ENCODE assay signal across 26 cellular contexts in genomic region chr2:121200011-121200347, GRCh38.
"Had no signal": no experiment of that assay in that cellular context is flagged by ENCODE, and none has a peak within 500 bp of the region (broad histone marks: within the 10 kb centered on the region; RNA-seq: fewer than 3 reads in every experiment).

No MANE protein-coding gene starts in this region.

- H3K4me1 Mint-ChIP-seq: naive thymus-derived CD8-positive, alpha-beta T cell; stimulated activated naive CD8-positive, alpha-beta T cell treated with anti-CD3 and anti-CD28 coated beads, Interleukin-15, amount 100 ng/mL, for 72 hours had no signal

- H3K9me3 Mint-ChIP-seq: dendritic cell treated with granulocyte-macrophage colony-stimulating factor and Interleukin-4, amounts not matched to agents 40 ng/mL and 50 ng/mL, for 4 days; endodermal cell; naive thymus-derived CD8-positive, alpha-beta T cell; nephron progenitor cell; stimulated activated naive CD8-positive, alpha-beta T cell treated with anti-CD3 and anti-CD28 coated beads, Interleukin-15, amount 100 ng/mL, for 72 hours had no signal

- H3K27me3 Mint-ChIP-seq: stimulated activated naive CD8-positive, alpha-beta T cell treated with anti-CD3 and anti-CD28 coated beads, Interleukin-15, amount 100 ng/mL, for 72 hours had no signal

- H3K9me3 ChIP-seq: colonic mucosa, gastrocnemius medialis, neutrophil, prostate gland, right atrium auricular region, thyroid gland had no signal

- H3K36me3 Mint-ChIP-seq: naive thymus-derived CD8-positive, alpha-beta T cell had no signal

- H3K36me3 ChIP-seq: colonic mucosa, gastrocnemius medialis, neutrophil, prostate gland, right atrium auricular region, thyroid gland had no signal

- H3K27ac Mint-ChIP-seq: dendritic cell treated with granulocyte-macrophage colony-stimulating factor and Interleukin-4, amounts not matched to agents 40 ng/mL and 50 ng/mL, for 4 days; endodermal cell; stimulated activated naive CD8-positive, alpha-beta T cell treated with anti-CD3 and anti-CD28 coated beads, Interleukin-15, amount 100 ng/mL, for 72 hours had no signal

- H3K27ac ChIP-seq: colonic mucosa, epithelial cell of prostate, neutrophil, parathyroid adenoma, prostate gland, right atrium auricular region, thyroid gland had no signal

- H3K4me3 ChIP-seq: colonic mucosa, gastrocnemius medialis, prostate gland, right atrium auricular region, smooth muscle cell, thyroid gland had no signal

- ATAC-seq: esophagus mucosa; gastrocnemius medialis; left lobe of liver; naive thymus-derived CD8-positive, alpha-beta T cell; sciatic nerve; stimulated activated naive CD8-positive, alpha-beta T cell treated with anti-CD3 and anti-CD28 coated beads, Interleukin-15, amount 100 ng/mL, for 72 hours had no signal

- DNase-seq: colonic mucosa; effector CD8-positive, alpha-beta T cell; endodermal cell; foreskin fibroblast; gastrocnemius medialis; kidney; naive thymus-derived CD8-positive, alpha-beta T cell; nephron progenitor cell; stimulated activated CD4-positive, alpha-beta T cell treated with anti-CD3 and anti-CD28 coated beads, Interleukin-12 subunit alpha, Interleukin-12 subunit beta, amount 100 ng/mL, for 4 hours; stimulated activated CD4-positive, alpha-beta T cell treated with anti-CD3 and anti-CD28 coated beads, Interleukin-1b, Interleukin-23, amount 100 ng/mL, for 48 hours; stimulated activated CD4-positive, alpha-beta T cell treated with anti-CD3 and anti-CD28 coated beads, Interleukin-4, amount 100 ng/mL, for 1 hour; stimulated activated CD8-positive, alpha-beta memory T cell treated with anti-CD3 and anti-CD28 coated beads, Interleukin-4, amount 100 ng/mL, for 48 hours; stimulated activated naive CD4-positive, alpha-beta T cell; stimulated activated naive CD8-positive, alpha-beta T cell treated with anti-CD3 and anti-CD28 coated beads, Interleukin-15, amount 100 ng/mL, for 72 hours; thyroid gland; trophoblast cell had no signal

- H3K4me1 ChIP-seq: parathyroid adenoma, prostate gland had no signal

- H3K4me3 Mint-ChIP-seq: dendritic cell treated with granulocyte-macrophage colony-stimulating factor and Interleukin-4, amounts not matched to agents 40 ng/mL and 50 ng/mL, for 4 days; endodermal cell; naive thymus-derived CD8-positive, alpha-beta T cell; nephron progenitor cell; stimulated activated naive CD8-positive, alpha-beta T cell treated with anti-CD3 and anti-CD28 coated beads, Interleukin-15, amount 100 ng/mL, for 72 hours had no signal

- H3K27me3 ChIP-seq: colonic mucosa, gastrocnemius medialis, neutrophil, right atrium auricular region, thyroid gland had no signal
